Comparison of ENCODE assay signal across 1 cellular context in genomic region chr7:139730746-139731612, GRCh38.
TF ChIP-seq lines count a peak whose summit lies in the region.

No MANE protein-coding gene starts in this region.

TF ChIP-seq in HepG2, 621 proteins besides CTCF, POLR2A, EP300 and RAD21 (continued from another document):
- TF ChIP-seq ZNF318 (CRISPR knock-in tag; IDR thresholded peaks at IDR 0.05) (no peak), SETDB1 (CRISPR knock-in tag; IDR thresholded peaks at IDR 0.05; ENCODE audit: borderline replicate concordance) (no peak), RBM22 (optimal IDR thresholded peaks at IDR 0.05; ENCODE audit: low read length) (no peak), EZH2 (conservative IDR thresholded peaks at IDR 0.05; ENCODE audit: low read depth, low read length) (no peak), GATAD2A (CRISPR knock-in tag; IDR thresholded peaks at IDR 0.05) (no peak), MBNL3 (CRISPR knock-in tag; conservative IDR thresholded peaks at IDR 0.05) (no peak), THAP11 (CRISPR knock-in tag; IDR thresholded peaks at IDR 0.05) (no peak), GFI1 (CRISPR knock-in tag; IDR thresholded peaks at IDR 0.05; ENCODE audit: borderline replicate concordance) (no peak), PAX8 (CRISPR knock-in tag; IDR thresholded peaks at IDR 0.05; ENCODE audit: borderline replicate concordance) (no peak), ZNF878 (CRISPR knock-in tag; IDR thresholded peaks at IDR 0.05) (no peak)
